ENCODE assay signal across 8 cellular contexts in the genomic region with DNA sequence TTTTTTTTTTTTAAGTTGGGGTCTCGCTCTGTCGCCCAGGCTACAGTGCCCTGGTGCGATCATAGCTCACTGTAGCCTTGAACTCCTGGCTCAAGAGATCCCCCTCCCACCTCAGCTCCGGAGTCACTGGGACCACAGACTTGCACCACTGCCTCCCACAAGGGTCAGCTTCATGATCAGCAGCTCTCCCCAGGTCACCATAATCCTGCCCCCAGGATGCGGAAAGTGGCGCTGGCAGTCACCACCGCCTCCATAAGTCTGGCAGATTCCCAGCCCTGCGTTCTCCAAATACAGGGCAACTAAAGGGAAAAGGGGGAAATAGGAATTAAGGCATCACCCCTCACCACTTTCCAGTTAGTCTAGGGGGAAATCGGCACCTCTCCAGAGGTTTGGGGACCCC. TPM values are rescaled to one million over a fixed set of nuclear protein-coding genes. Genes with fewer than 3 reads are reported as not detected.
DNase-seq lines count a peak whose midpoint lies in the region; ATAC-seq and TF ChIP-seq lines count a peak whose summit lies in the region.

No MANE protein-coding gene starts in this region.

- no peaks in the 10 kb centered on the region for H4K20me1 ChIP-seq in mammary epithelial cell (ENCODE audit: insufficient read depth, low read length)

- no peak for ATAC-seq in heart right ventricle

- H3K27me3 ChIP-seq in heart right ventricle = no peaks in the 10 kb centered on the region
- H3K27me3 ChIP-seq in mammary epithelial cell (ENCODE audit: insufficient read depth, low read length) = peaks cover 2% of the 10 kb centered on the region
- H3K27me3 ChIP-seq in mucosa of stomach (ENCODE audit: control insufficient read depth, insufficient read depth, low read length) = no peaks in the 10 kb centered on the region
- no peaks in the 10 kb centered on the region for H3K27me3 ChIP-seq in vagina

- dilution Hi-C loops in mammary epithelial cell (cut with HindIII; ENCODE audit: low sequenced_read_pairs) = loop anchor here (5.0 kb wide), 1 partner anchor 79 kb away; no protein-coding TSS in a partner anchor

- BruUV-seq in mammary epithelial cell (replicated peaks; lab: Mats Ljungman, UMichigan) = no TSS peak

- H3K4me1 ChIP-seq in heart right ventricle (peaks cover 39 to 99% (median 91%) of the 10 kb centered on the region in 9 donors), mammary epithelial cell (ENCODE audit: insufficient read depth, low read length) (peaks cover 56% of the 10 kb centered on the region), mucosa of stomach (ENCODE audit: control insufficient read depth, insufficient read depth, low read length) (peaks cover 37% of the 10 kb centered on the region), vagina (peaks cover 98% of the 10 kb centered on the region)

- CTCF ChIA-PET in mammary epithelial cell (lab: Charles Lee; ENCODE audit: low non-redundant PET) = no interaction called here

- DNase-seq in heart right ventricle (peak in 1 of 2 donors; percentile 16), cardiac septum (ENCODE audit: low spot score) (no peak), mammary epithelial cell (no peak), vagina (ENCODE audit: extremely low spot score in 2 of 2) (no peak), amniotic stem cell (lab: John Stamatoyannopoulos, UW) (no peak), KG1 (lab: John Stamatoyannopoulos, UW) (no peak), NCI-H526 (lab: John Stamatoyannopoulos, UW) (no peak)

- intact Hi-C loops in heart right ventricle (cut with DNase I) (loop anchor here in 3 of 10 donors (10.0 kb wide), 2 partner anchors 103 to 337 kb away; partner anchors contain the start of gene KANSL3 (in 2 of the 3)), cardiac septum (cut with DNase I) (no loop called here), mammary epithelial cell (cut with micrococcal nuclease) (loop anchor here (10.0 kb wide), 1 partner anchor 387 kb away; the partner anchor contains the start of gene DUSP2), vagina (cut with DNase I) (loop anchor here (10.0 kb wide), 1 partner anchor 103 kb away; the partner anchor contains the start of gene KANSL3)

- H3K9ac ChIP-seq in mammary epithelial cell (ENCODE audit: insufficient read depth, low read length) = peak overlapping the region; percentile 35
- H3K9ac ChIP-seq in mucosa of stomach (ENCODE audit: low read length) = peak overlapping the region; percentile 73

- H3K4me3 ChIP-seq in heart right ventricle = peak overlapping the region in 7 of 10 donors; percentile 3 to 45 (median 38)
- no peak overlapping the region for H3K4me3 ChIP-seq in mammary epithelial cell (replicated peaks in 1 of 3; ENCODE audit: insufficient read depth in 1 of 3, low read depth in 2 of 3, low read length in 3 of 3)
- peak overlapping the region; percentile 23 for H3K4me3 ChIP-seq in mucosa of stomach (ENCODE audit: low read length)
- peak overlapping the region; percentile 15 to 32 for H3K4me3 ChIP-seq in vagina

- H3K36me3 ChIP-seq in heart right ventricle (no peaks in the 10 kb centered on the region), mammary epithelial cell (ENCODE audit: insufficient read depth, low read length) (no peaks in the 10 kb centered on the region), mucosa of stomach (ENCODE audit: control insufficient read depth, insufficient read depth, low read length) (no peaks in the 10 kb centered on the region), vagina (no peaks in the 10 kb centered on the region)

- peak overlapping the region; percentile 62 to 100 (median 92) for H3K27ac ChIP-seq in heart right ventricle
- no peak overlapping the region for H3K27ac ChIP-seq in mammary epithelial cell (ENCODE audit: insufficient read depth, low read depth, low read length)
- peak overlapping the region; percentile 98 for H3K27ac ChIP-seq in vagina

- in situ Hi-C loops in mammary epithelial cell (cut with MboI; ENCODE audit: low sequenced_read_pairs in 2 of 2) = no loop called here

- TF ChIP-seq CTCF in heart right ventricle (IDR thresholded peaks at IDR 0.05) (no peak), mammary epithelial cell (conservative IDR thresholded peaks at IDR 0.05 in 1 of 2, IDR thresholded peaks at IDR 0.05 in 1 of 2; ENCODE audit: extremely low read depth in 1 of 2, insufficient read depth in 1 of 2, low read depth in 1 of 2, low read length in 2 of 2) (no peak), vagina (IDR thresholded peaks at IDR 0.05) (no peak)

- H2AFZ ChIP-seq in mammary epithelial cell (ENCODE audit: low read depth, low read length) = peak overlapping the region; percentile 72

- no peaks in the 10 kb centered on the region for H3K9me3 ChIP-seq in heart right ventricle
- H3K9me3 ChIP-seq in mammary epithelial cell (replicated peaks; ENCODE audit: insufficient read depth, low read length) = no peaks in the 10 kb centered on the region
- H3K9me3 ChIP-seq in mucosa of stomach (ENCODE audit: control insufficient read depth, low read length) = no peaks in the 10 kb centered on the region
- no peaks in the 10 kb centered on the region for H3K9me3 ChIP-seq in vagina

- H3K79me2 ChIP-seq in mammary epithelial cell (ENCODE audit: insufficient read depth, low read length) = no peaks in the 10 kb centered on the region

- 87 to 89% methylated on average over 9 of the region's 9 CpGs for WGBS in heart right ventricle, 2 donors
- WGBS in mammary epithelial cell (ENCODE audit: low coverage, missing lambda C conversion rate) = 82% methylated on average over 7 of the region's 9 CpGs

- no peak for TF ChIP-seq POLR2A in vagina (IDR thresholded peaks at IDR 0.05)

- H3K4me2 ChIP-seq in mammary epithelial cell (ENCODE audit: insufficient read depth, low read depth, low read length) = peak overlapping the region; percentile 91

RNA-seq across cellular contexts. Expression of gene ARID5A, which starts 5.2 kb away (rescaled TPM):
- total RNA-seq in heart right ventricle (100 to 1,000 TPM in 1 of 10 donors, 10 to 100 TPM in 9; 12.0 to 121 (median 43.5) TPM), cardiac septum (79.4 TPM), mammary epithelial cell (1 to 10 TPM; 6.6 to 8.3 TPM), vagina (34.1 TPM)
- polyA plus RNA-seq in heart right ventricle (10 to 100 TPM; 35.0 to 42.9 TPM), mammary epithelial cell (3.0 TPM)
- polyA minus RNA-seq in mammary epithelial cell = 1.3 TPM

RNA-seq across cellular contexts. Expression of gene NEURL3, which starts 26.2 kb away (rescaled TPM):
- under 1 TPM in 2 of 10 donors, not detected in 8; 0.37 to 0.67 TPM for total RNA-seq in heart right ventricle
- polyA plus RNA-seq in heart right ventricle = under 1 TPM; 0.06 to 0.22 TPM
- total RNA-seq in cardiac septum = not detected
- total RNA-seq in mammary epithelial cell = not detected
- not detected for polyA plus RNA-seq in mammary epithelial cell
- polyA minus RNA-seq in mammary epithelial cell = not detected
- 2.5 TPM for total RNA-seq in vagina

Comparison
In these comparisons a context has a peak if more than half of its experiments do, and no peak if none do; other contexts are left out.
1. H3K4me3 ChIP-seq: peak in heart right ventricle (7 of 10), mucosa of stomach (single experiment) and vagina (2 of 2); none in mammary epithelial cell (0 of 3).